11 cellular contexts compared by ENCODE assay signal in the genomic region with DNA sequence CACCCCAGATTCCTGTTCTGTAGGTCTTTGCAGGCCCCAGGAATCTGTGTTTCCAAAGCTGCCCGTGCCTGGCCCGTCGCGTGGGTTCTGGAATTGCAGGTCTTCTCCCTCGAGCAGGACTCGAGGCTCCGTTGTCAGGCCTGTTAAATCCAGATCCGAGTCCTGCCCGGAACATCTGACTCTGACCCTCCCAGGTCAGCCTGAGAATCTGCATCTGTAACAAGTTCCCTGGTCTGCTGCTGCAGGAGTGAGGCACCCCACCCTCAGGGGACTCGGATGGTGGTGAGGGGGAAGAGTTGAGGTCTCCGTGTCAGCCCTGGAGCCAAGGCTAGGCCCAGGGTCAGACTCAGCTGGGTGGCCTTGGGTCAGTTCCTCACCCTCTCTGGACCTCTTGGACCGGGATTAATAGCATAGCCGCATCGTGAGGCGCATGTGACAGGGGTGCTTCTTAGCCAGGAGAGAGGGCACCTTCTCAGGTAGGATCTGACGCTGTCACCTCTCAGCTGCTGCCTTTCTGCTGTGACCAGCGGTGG. TPM values are rescaled to one million over a fixed set of nuclear protein-coding genes. Genes with fewer than 3 reads are reported as not detected.
DNase-seq lines count a peak whose midpoint lies in the region; ATAC-seq lines count a peak whose summit lies in the region.
"Had no signal": no experiment of that assay in that cellular context is flagged by ENCODE, and none has a peak within 500 bp of the region (broad histone marks: within the 10 kb centered on the region; RNA-seq: fewer than 3 reads in every experiment).

No MANE protein-coding gene starts in this region.

- peaks cover 13% of the 10 kb centered on the region for H3K4me1 ChIP-seq in mesenchymal stem cell (ENCODE audit: control insufficient read depth, insufficient read depth, low read depth, low read length)

- H2AK5ac ChIP-seq in mesenchymal stem cell (ENCODE audit: low read length, severe bottlenecking) = peak overlapping the region; percentile 13

- peaks cover 0 to 4% of the 10 kb centered on the region in 2 experiments for H3K27me3 ChIP-seq in mesenchymal stem cell (ENCODE audit: control insufficient read depth in 1 of 2, insufficient read depth in 1 of 2, low read length in 2 of 2)

- peaks cover 0 to 7% of the 10 kb centered on the region in 2 experiments for H3K36me3 ChIP-seq in mesenchymal stem cell (ENCODE audit: control insufficient read depth in 1 of 2, insufficient read depth in 2 of 2, low read depth in 1 of 2, low read length in 2 of 2)

- no peaks in the 10 kb centered on the region for H3K9me3 ChIP-seq in mesenchymal stem cell (ENCODE audit: control insufficient read depth, low read length)

- in situ Hi-C loops in KBM-7 (cut with MboI; ENCODE audit: low pct_unique_long_range_greater_than_20kb, low sequenced_read_pairs) = no loop called here

- DNase-seq in activated naive CD8-positive, alpha-beta T cell treated with anti-CD3 and anti-CD28 coated beads, Interleukin-2, amount 10 ng/mL, durations not matched to agents 7 days and 5 days = no peak
- no peak for DNase-seq in activated naive CD8-positive, alpha-beta T cell treated with anti-CD3 and anti-CD28 coated beads, Interleukin-2, amount 50 U/mL, for 24 hours
- DNase-seq in mesenchymal stem cell (no peak), KBM-7 (no peak), NCI-H2107 treated with DMSO at 0.1 percent for 48 hours (lab: John Stamatoyannopoulos, UW; ENCODE audit: unreplicated experiment) (no peak)
- DNase-seq: GOT3, SIG-M5 had no signal

- H3K79me1 ChIP-seq in mesenchymal stem cell (replicated peaks; ENCODE audit: low read length, poor library complexity, severe bottlenecking) = no peaks in the 10 kb centered on the region

- peak overlapping the region in 1 of 2 experiments; percentile 42 for H3K4me3 ChIP-seq in mesenchymal stem cell (ENCODE audit: insufficient read depth in 1 of 2, low read depth in 1 of 2, low read length in 2 of 2)

- H2BK15ac ChIP-seq in mesenchymal stem cell (ENCODE audit: low read depth, poor library complexity, severe bottlenecking) = no peak overlapping the region

- 94% methylated on average over 17 of the region's 17 CpGs for WGBS in mesenchymal stem cell

- peak overlapping the region in 1 of 2 experiments; percentile 11 for H3K18ac ChIP-seq in mesenchymal stem cell (ENCODE audit: low read depth in 1 of 2, low read length in 2 of 2)

- H3K14ac ChIP-seq in mesenchymal stem cell (ENCODE audit: low read length in 2 of 2) = peak overlapping the region in 1 of 2 experiments; percentile 11

- H4K8ac ChIP-seq in mesenchymal stem cell (ENCODE audit: low read length) = peak overlapping the region; percentile 36

- no peaks in the 10 kb centered on the region for H3K36me3 Mint-ChIP-seq in activated naive CD8-positive, alpha-beta T cell treated with anti-CD3 and anti-CD28 coated beads, Interleukin-2, amount 10 ng/mL, durations not matched to agents 7 days and 5 days
- H3K36me3 Mint-ChIP-seq in activated naive CD8-positive, alpha-beta T cell treated with anti-CD3 and anti-CD28 coated beads, Interleukin-2, amount 50 U/mL, for 24 hours (ENCODE audit: low read depth) = no peaks in the 10 kb centered on the region
- no peaks in the 10 kb centered on the region for H3K36me3 Mint-ChIP-seq in activated T-helper 17 cell treated with anti-CD3 and anti-CD28 coated beads, Interleukin-2, amount 50 U/mL, for 72 hours (ENCODE audit: low read depth)

- no peak overlapping the region for H2BK120ac ChIP-seq in mesenchymal stem cell (ENCODE audit: low read depth, low read length)

- ATAC-seq in activated naive CD8-positive, alpha-beta T cell treated with anti-CD3 and anti-CD28 coated beads, Interleukin-2, amount 10 ng/mL, durations not matched to agents 7 days and 5 days (ENCODE audit: low read depth) = no peak
- no peak for ATAC-seq in activated naive CD8-positive, alpha-beta T cell treated with anti-CD3 and anti-CD28 coated beads, Interleukin-2, amount 50 U/mL, for 24 hours
- no peak for ATAC-seq in activated T-helper 17 cell treated with anti-CD3 and anti-CD28 coated beads, Interleukin-2, amount 50 U/mL, for 72 hours (replicated peaks)
- ATAC-seq in HG03097 (IDR thresholded peaks at IDR 0.05; ENCODE audit: low FRiP score, unreplicated experiment) = no peak
- ATAC-seq in HG03521 (IDR thresholded peaks at IDR 0.05; ENCODE audit: unreplicated experiment) = no peak

- H3K9me3 Mint-ChIP-seq in activated naive CD8-positive, alpha-beta T cell treated with anti-CD3 and anti-CD28 coated beads, Interleukin-2, amount 10 ng/mL, durations not matched to agents 7 days and 5 days = peaks cover 14% of the 10 kb centered on the region
- H3K9me3 Mint-ChIP-seq in activated naive CD8-positive, alpha-beta T cell treated with anti-CD3 and anti-CD28 coated beads, Interleukin-2, amount 50 U/mL, for 24 hours = no peaks in the 10 kb centered on the region
- no peaks in the 10 kb centered on the region for H3K9me3 Mint-ChIP-seq in activated T-helper 17 cell treated with anti-CD3 and anti-CD28 coated beads, Interleukin-2, amount 50 U/mL, for 72 hours
- H3K9me3 Mint-ChIP-seq: activated T-cell treated with anti-CD3 and anti-CD28 coated beads, Interleukin-2, amount 50 U/mL, for 24 hours had no signal

- peaks cover 19% of the 10 kb centered on the region for H3K4me1 Mint-ChIP-seq in activated naive CD8-positive, alpha-beta T cell treated with anti-CD3 and anti-CD28 coated beads, Interleukin-2, amount 10 ng/mL, durations not matched to agents 7 days and 5 days
- H3K4me1 Mint-ChIP-seq in activated naive CD8-positive, alpha-beta T cell treated with anti-CD3 and anti-CD28 coated beads, Interleukin-2, amount 50 U/mL, for 24 hours = peaks cover 18% of the 10 kb centered on the region
- no peaks in the 10 kb centered on the region for H3K4me1 Mint-ChIP-seq in activated T-helper 17 cell treated with anti-CD3 and anti-CD28 coated beads, Interleukin-2, amount 50 U/mL, for 72 hours

- no peak overlapping the region for H3K27ac ChIP-seq in mesenchymal stem cell (ENCODE audit: low read length, poor library complexity, severe bottlenecking)

- peak overlapping the region; percentile 73 for H3K4me3 Mint-ChIP-seq in activated naive CD8-positive, alpha-beta T cell treated with anti-CD3 and anti-CD28 coated beads, Interleukin-2, amount 10 ng/mL, durations not matched to agents 7 days and 5 days
- H3K4me3 Mint-ChIP-seq in activated naive CD8-positive, alpha-beta T cell treated with anti-CD3 and anti-CD28 coated beads, Interleukin-2, amount 50 U/mL, for 24 hours = no peak overlapping the region
- H3K4me3 Mint-ChIP-seq in activated T-helper 17 cell treated with anti-CD3 and anti-CD28 coated beads, Interleukin-2, amount 50 U/mL, for 72 hours = peak overlapping the region; percentile 56

- no peak overlapping the region for H2AFZ ChIP-seq in mesenchymal stem cell (ENCODE audit: low read depth, low read length)

- H2BK5ac ChIP-seq in mesenchymal stem cell (ENCODE audit: low read depth, low read length, poor library complexity, severe bottlenecking) = no peak overlapping the region

- peak overlapping the region; percentile 87 for H4K91ac ChIP-seq in mesenchymal stem cell (ENCODE audit: low read length)

- no peak overlapping the region for H3K23ac ChIP-seq in mesenchymal stem cell (ENCODE audit: low read length in 2 of 2)

- POLR2A ChIA-PET in activated naive CD8-positive, alpha-beta T cell treated with anti-CD3 and anti-CD28 coated beads, Interleukin-2, amount 10 ng/mL, durations not matched to agents 7 days and 5 days (lab: Charles Lee) = interaction anchor here (0.6 to 1.0 kb wide), 7 partner anchors 9 to 137 kb away, joined by 3 read pairs; a partner anchor contains a TSS

- H3K4me2 ChIP-seq in mesenchymal stem cell (ENCODE audit: low read length, poor library complexity, severe bottlenecking) = no peak overlapping the region

- H3K27me3 Mint-ChIP-seq in activated naive CD8-positive, alpha-beta T cell treated with anti-CD3 and anti-CD28 coated beads, Interleukin-2, amount 10 ng/mL, durations not matched to agents 7 days and 5 days = peaks cover 20% of the 10 kb centered on the region
- H3K27me3 Mint-ChIP-seq in activated naive CD8-positive, alpha-beta T cell treated with anti-CD3 and anti-CD28 coated beads, Interleukin-2, amount 50 U/mL, for 24 hours = peaks cover 6% of the 10 kb centered on the region
- no peaks in the 10 kb centered on the region for H3K27me3 Mint-ChIP-seq in activated T-helper 17 cell treated with anti-CD3 and anti-CD28 coated beads, Interleukin-2, amount 50 U/mL, for 72 hours

- peak overlapping the region in 1 of 2 experiments; percentile 29 for H2BK12ac ChIP-seq in mesenchymal stem cell (ENCODE audit: low read length in 2 of 2)

- no peak overlapping the region for H3K9ac ChIP-seq in mesenchymal stem cell (ENCODE audit: low read length)

- H3K27ac Mint-ChIP-seq in activated naive CD8-positive, alpha-beta T cell treated with anti-CD3 and anti-CD28 coated beads, Interleukin-2, amount 10 ng/mL, durations not matched to agents 7 days and 5 days = no peak overlapping the region
- no peak overlapping the region for H3K27ac Mint-ChIP-seq in activated naive CD8-positive, alpha-beta T cell treated with anti-CD3 and anti-CD28 coated beads, Interleukin-2, amount 50 U/mL, for 24 hours
- H3K27ac Mint-ChIP-seq in activated T-helper 17 cell treated with anti-CD3 and anti-CD28 coated beads, Interleukin-2, amount 50 U/mL, for 72 hours = no peak overlapping the region

- H3K4ac ChIP-seq in mesenchymal stem cell (ENCODE audit: low read depth in 1 of 2, low read length in 2 of 2) = no peak overlapping the region

RNA-seq across cellular contexts. Expression of a gene that starts 8.8 kb away (rescaled TPM):
- 1 to 10 TPM; 1.5 to 1.8 TPM for total RNA-seq in activated naive CD8-positive, alpha-beta T cell treated with anti-CD3 and anti-CD28 coated beads, Interleukin-2, amount 10 ng/mL, durations not matched to agents 7 days and 5 days
- 1 to 10 TPM; 4.3 to 4.8 TPM for total RNA-seq in activated T-helper 17 cell treated with anti-CD3 and anti-CD28 coated beads, Interleukin-2, amount 50 U/mL, for 72 hours
- polyA plus RNA-seq in mesenchymal stem cell (2013, experiment 1 of 2) = 1.4 TPM
- 1.3 TPM for polyA plus RNA-seq in mesenchymal stem cell (2013, experiment 2 of 2)

RNA-seq across cellular contexts. Expression of a gene that starts 20.6 kb away (rescaled TPM):
- total RNA-seq in activated naive CD8-positive, alpha-beta T cell treated with anti-CD3 and anti-CD28 coated beads, Interleukin-2, amount 10 ng/mL, durations not matched to agents 7 days and 5 days = 10 to 100 TPM; 86.9 to 97.2 TPM
- 100 to 1,000 TPM; 115 to 131 TPM for total RNA-seq in activated T-helper 17 cell treated with anti-CD3 and anti-CD28 coated beads, Interleukin-2, amount 50 U/mL, for 72 hours
- polyA plus RNA-seq in mesenchymal stem cell (2013, experiment 1 of 2) = 3.3 TPM
- 2.3 TPM for polyA plus RNA-seq in mesenchymal stem cell (2013, experiment 2 of 2)

RNA-seq across cellular contexts. Expression of a gene that starts 36.3 kb away (rescaled TPM):
- total RNA-seq in activated naive CD8-positive, alpha-beta T cell treated with anti-CD3 and anti-CD28 coated beads, Interleukin-2, amount 10 ng/mL, durations not matched to agents 7 days and 5 days = 100 to 1,000 TPM; 218 to 243 TPM
- 100 to 1,000 TPM; 181 to 195 TPM for total RNA-seq in activated T-helper 17 cell treated with anti-CD3 and anti-CD28 coated beads, Interleukin-2, amount 50 U/mL, for 72 hours
- polyA plus RNA-seq in mesenchymal stem cell (2013, experiment 1 of 2) = 222 TPM
- polyA plus RNA-seq in mesenchymal stem cell (2013, experiment 2 of 2) = 213 TPM
